9 cellular contexts compared by ENCODE assay signal in genomic region chr2:120552800-120553471, GRCh38.
DNase-seq lines count a peak whose midpoint lies in the region; ATAC-seq, FAIRE-seq and TF ChIP-seq lines count a peak whose summit lies in the region.
"Had no signal": no experiment of that assay in that cellular context is flagged by ENCODE, and none has a peak within 500 bp of the region (broad histone marks: within the 10 kb centered on the region; RNA-seq: fewer than 3 reads in every experiment).

No MANE protein-coding gene starts in this region.

- TF ChIP-seq CTCF in mammary epithelial cell (conservative IDR thresholded peaks at IDR 0.05 in 1 of 2, IDR thresholded peaks at IDR 0.05 in 1 of 2; ENCODE audit: extremely low read depth in 1 of 2, insufficient read depth in 1 of 2, low read depth in 1 of 2, low read length in 2 of 2) (peak; percentile 70 to 88), keratinocyte (optimal IDR thresholded peaks at IDR 0.05 in 1 of 3, IDR thresholded peaks at IDR 0.05 in 1 of 3, conservative IDR thresholded peaks at IDR 0.05 in 1 of 3; ENCODE audit: extremely low read depth in 1 of 3, insufficient read depth in 2 of 3, low read length in 3 of 3) (peak; percentile 77 to 91 (median 82))

- H3K27me3 ChIP-seq in mammary epithelial cell (ENCODE audit: insufficient read depth, low read length), result no peaks in the 10 kb centered on the region
- H3K27me3 ChIP-seq in keratinocyte (ENCODE audit: control insufficient read depth, extremely low read depth, insufficient read depth, low read length), result peaks cover 7% of the 10 kb centered on the region

- DNase-seq in ACHN (peak; percentile 79), NCI-H526 treated with DMSO at 0.1 percent for 48 hours (lab: John Stamatoyannopoulos, UW) (peak; percentile 80), mammary epithelial cell (peak; percentile 81), keratinocyte (ENCODE audit: low read depth, low spot score) (peak; percentile 23), NCI-H1105 treated with DMSO at 0.1 percent for 48 hours (lab: John Stamatoyannopoulos, UW) (no peak)
- DNase-seq in stimulated activated CD8-positive, alpha-beta memory T cell treated with anti-CD3 and anti-CD28 coated beads, Interleukin-2, amount 100 ng/mL, for 48 hours (ENCODE audit: low read depth in 2 of 2), result peak; percentile 11 to 17

- H3K4me3 ChIP-seq in mammary epithelial cell (replicated peaks in 1 of 3; ENCODE audit: insufficient read depth in 1 of 3, low read depth in 2 of 3, low read length in 3 of 3) (no peak overlapping the region), keratinocyte (ENCODE audit: control insufficient read depth in 2 of 3, extremely low read depth in 1 of 3, insufficient read depth in 2 of 3, low read depth in 1 of 3, low read length in 3 of 3) (peak overlapping the region in 1 of 3 experiments; percentile 56)

- peak overlapping the region; percentile 50 for H2AFZ ChIP-seq in mammary epithelial cell (ENCODE audit: low read depth, low read length)
- H2AFZ ChIP-seq in keratinocyte (ENCODE audit: control insufficient read depth, low read length), result peak overlapping the region; percentile 78

- no peaks in the 10 kb centered on the region for H3K9me3 ChIP-seq in mammary epithelial cell (replicated peaks; ENCODE audit: insufficient read depth, low read length)
- no peaks in the 10 kb centered on the region for H3K9me3 ChIP-seq in keratinocyte (ENCODE audit: control insufficient read depth, low read depth, low read length)

- H3K79me2 ChIP-seq in mammary epithelial cell (ENCODE audit: insufficient read depth, low read length) (no peaks in the 10 kb centered on the region), keratinocyte (ENCODE audit: control insufficient read depth, insufficient read depth, low read length) (no peaks in the 10 kb centered on the region)

- H4K20me1 ChIP-seq in mammary epithelial cell (ENCODE audit: insufficient read depth, low read length), result no peaks in the 10 kb centered on the region
- H4K20me1 ChIP-seq in keratinocyte (ENCODE audit: control insufficient read depth, extremely low read depth, insufficient read depth, low read length), result no peaks in the 10 kb centered on the region

- H3K36me3 ChIP-seq in mammary epithelial cell (ENCODE audit: insufficient read depth, low read length) (no peaks in the 10 kb centered on the region), keratinocyte (ENCODE audit: control insufficient read depth in 2 of 2, extremely low read depth in 1 of 2, insufficient read depth in 2 of 2, low read length in 2 of 2) (no peaks in the 10 kb centered on the region)

- H3K4me1 ChIP-seq in mammary epithelial cell (ENCODE audit: insufficient read depth, low read length) (no peaks in the 10 kb centered on the region), keratinocyte (ENCODE audit: control insufficient read depth, extremely low read depth, insufficient read depth, low read length) (peaks cover 16% of the 10 kb centered on the region)

- peak; percentile 56 for ATAC-seq in GM21786 (IDR thresholded peaks at IDR 0.05; ENCODE audit: unreplicated experiment)
- ATAC-seq in GM18870 (IDR thresholded peaks at IDR 0.05; ENCODE audit: unreplicated experiment), result no peak

- 15% methylated on average over 22 of the region's 23 CpGs for WGBS in mammary epithelial cell (ENCODE audit: low coverage, missing lambda C conversion rate)

- dilution Hi-C loops in mammary epithelial cell (cut with HindIII; ENCODE audit: low sequenced_read_pairs), result no loop called here
- dilution Hi-C loops in keratinocyte (cut with MboI; ENCODE audit: extremely low pct_ligation_motif_present, low sequenced_read_pairs), result no loop called here

- peak; percentile 88 for FAIRE-seq in keratinocyte (lab: Jason Lieb, UNC)
- FAIRE-seq: endometrium had no signal

- in situ Hi-C loops in ACHN (cut with HindIII; ENCODE audit: low pct_ligation_motif_present, low pct_unique_long_range_greater_than_20kb, low sequenced_read_pairs) (no loop called here), mammary epithelial cell (cut with MboI; ENCODE audit: low sequenced_read_pairs in 2 of 2) (no loop called here)

- H3K4me2 ChIP-seq in mammary epithelial cell (ENCODE audit: insufficient read depth, low read depth, low read length), result peak overlapping the region; percentile 34
- H3K4me2 ChIP-seq in keratinocyte (ENCODE audit: control insufficient read depth, extremely low read depth, insufficient read depth, low read depth, low read length), result peak overlapping the region; percentile 73

- H3K9me1 ChIP-seq in keratinocyte (ENCODE audit: control insufficient read depth, extremely low read depth, insufficient read depth, low read length), result no peaks in the 10 kb centered on the region

- H3K27ac ChIP-seq in mammary epithelial cell (ENCODE audit: insufficient read depth, low read depth, low read length) (no peak overlapping the region), keratinocyte (ENCODE audit: control insufficient read depth, insufficient read depth, low read length) (no peak overlapping the region)

- BruUV-seq in mammary epithelial cell (replicated peaks; lab: Mats Ljungman, UMichigan), result no TSS peak

- CTCF ChIA-PET in mammary epithelial cell (lab: Charles Lee; ENCODE audit: low non-redundant PET), result interaction anchor here (0.5 to 1.0 kb wide), 7 partner anchors 42 to 824 kb away, joined by 3 to 6 read pairs (median 5); no protein-coding TSS in a partner anchor

- intact Hi-C loops in mammary epithelial cell (cut with micrococcal nuclease), result loop anchor here (1.0 to 5.0 kb wide), 5 partner anchors 46 to 210 kb away; no protein-coding TSS in a partner anchor

- H3K9ac ChIP-seq in mammary epithelial cell (ENCODE audit: insufficient read depth, low read length) (no peak overlapping the region), keratinocyte (ENCODE audit: control insufficient read depth, extremely low read depth, insufficient read depth, low read length) (no peak overlapping the region)
